Comparison of ENCODE assay signal across 28 cellular contexts in the genomic region with DNA sequence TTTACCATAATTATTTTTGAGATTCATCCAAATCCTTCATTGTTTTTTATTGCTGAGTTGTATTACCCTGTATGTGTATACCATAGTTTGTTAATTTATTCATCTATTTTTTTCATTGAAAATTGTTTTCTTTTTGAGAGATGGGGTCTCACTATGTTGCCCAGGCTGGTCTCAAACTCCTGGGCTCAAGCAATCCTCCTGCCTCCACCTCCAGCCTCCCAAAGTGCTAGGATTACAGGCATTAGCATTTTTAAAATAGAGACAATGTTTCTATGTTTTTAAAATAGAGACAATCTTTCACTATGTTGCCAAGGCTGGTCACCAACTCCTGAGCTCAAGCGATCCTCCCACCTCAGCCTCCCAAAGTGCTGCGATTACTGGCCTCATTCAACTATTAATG.
"Had no signal": no experiment of that assay in that cellular context is flagged by ENCODE, and none has a peak within 500 bp of the region (broad histone marks: within the 10 kb centered on the region; RNA-seq: fewer than 3 reads in every experiment).

No MANE protein-coding gene starts in this region.

- DNase-seq: stimulated activated CD4-positive, alpha-beta T cell treated with anti-CD3 and anti-CD28 coated beads, Interleukin-2, amount 100 ng/mL, for 48 hours; stimulated activated CD4-positive, alpha-beta T cell treated with anti-CD3 and anti-CD28 coated beads, Interleukin-4, amount 100 ng/mL, for 1 hour; stimulated activated CD4-positive, alpha-beta T cell treated with anti-CD3 and anti-CD28 coated beads, Interleukin-4, amount 100 ng/mL, for 24 hours; stimulated activated CD4-positive, alpha-beta T cell treated with anti-CD3 and anti-CD28 coated beads, Interleukin-4, amount 100 ng/mL, for 4 hours; stimulated activated CD8-positive, alpha-beta memory T cell treated with anti-CD3 and anti-CD28 coated beads, Interleukin-4, amount 100 ng/mL, for 48 hours; stimulated activated naive B cell treated with anti-CD40 and anti-IgM and Interleukin-4, amounts not matched to agents 10 μg/mL and 1 μg/mL and 100 μg/mL, for 72 hours; stimulated activated naive CD4-positive, alpha-beta T cell; stimulated activated naive CD4-positive, alpha-beta T cell treated with Interleukin-2 at 50 U/mL for 16 hours; stimulated activated naive CD8-positive, alpha-beta T cell treated with anti-CD3 and anti-CD28 coated beads, Interleukin-15, amount 100 ng/mL, for 72 hours; stimulated activated naive CD8-positive, alpha-beta T cell treated with anti-CD3 and anti-CD28 coated beads, Interleukin-15, Interleukin-2, amounts not matched to agents 100 U/mL and 50 U/mL, for 24 hours; stomach; substantia nigra; thyroid gland; tibial artery; transverse colon; trophoblast cell; upper lobe of left lung; upper lobe of right lung; uterus had no signal

- H3K4me3 Mint-ChIP-seq: stimulated activated effector memory CD8-positive, alpha-beta T cell treated with anti-CD3 and anti-CD28 coated beads, Interleukin-12 subunit alpha, Interleukin-12 subunit beta, amount 100 ng/mL, for 72 hours; stimulated activated memory B cell treated with anti-CD40 and anti-IgM and Interleukin-4, amounts not matched to agents 10 μg/mL and 1 μg/mL and 100 μg/mL, for 72 hours; stimulated activated naive B cell treated with anti-CD40 and anti-IgM and Interleukin-4, amounts not matched to agents 10 μg/mL and 1 μg/mL and 100 μg/mL, for 72 hours; stimulated activated naive CD8-positive, alpha-beta T cell treated with anti-CD3 and anti-CD28 coated beads, Interleukin-15, amount 100 ng/mL, for 72 hours; stimulated activated naive CD8-positive, alpha-beta T cell treated with anti-CD3 and anti-CD28 coated beads, Interleukin-15, Interleukin-2, amounts not matched to agents 100 ng/mL and 50 ng/mL, for 24 hours; type B pancreatic cell had no signal

- ATAC-seq: stimulated activated effector memory CD8-positive, alpha-beta T cell treated with anti-CD3 and anti-CD28 coated beads, Interleukin-12 subunit alpha, Interleukin-12 subunit beta, amount 100 ng/mL, for 72 hours; stimulated activated memory B cell treated with anti-CD40 and anti-IgM and Interleukin-4, amounts not matched to agents 10 μg/mL and 1 μg/mL and 100 μg/mL, for 72 hours; stimulated activated naive B cell treated with anti-CD40 and anti-IgM and Interleukin-4, amounts not matched to agents 10 μg/mL and 1 μg/mL and 100 μg/mL, for 72 hours; stimulated activated naive CD8-positive, alpha-beta T cell treated with anti-CD3 and anti-CD28 coated beads, Interleukin-15, amount 100 ng/mL, for 72 hours; stimulated activated naive CD8-positive, alpha-beta T cell treated with anti-CD3 and anti-CD28 coated beads, Interleukin-15, Interleukin-2, amounts not matched to agents 100 U/mL and 50 U/mL, for 24 hours; upper lobe of right lung had no signal

- FAIRE-seq: urothelium cell line had no signal

- H3K4me1 ChIP-seq: upper lobe of right lung, uterus, vagina had no signal

- H3K36me3 Mint-ChIP-seq: stimulated activated memory B cell treated with anti-CD40 and anti-IgM and Interleukin-4, amounts not matched to agents 10 μg/mL and 1 μg/mL and 100 μg/mL, for 72 hours; stimulated activated naive B cell treated with anti-CD40 and anti-IgM and Interleukin-4, amounts not matched to agents 10 μg/mL and 1 μg/mL and 100 μg/mL, for 72 hours; type B pancreatic cell had no signal

- H3K27ac ChIP-seq: suprapubic skin, thoracic aorta, thyroid gland, tibial artery, tibial nerve, transverse colon, upper lobe of left lung, upper lobe of right lung, uterus, vagina had no signal

- H3K4me3 ChIP-seq: stomach, suprapubic skin, thoracic aorta, thyroid gland, tibial artery, tibial nerve, transverse colon, upper lobe of left lung, upper lobe of right lung, uterus, vagina had no signal

- H3K36me3 ChIP-seq: stomach, suprapubic skin, thoracic aorta, thyroid gland, tibial artery, tibial nerve, transverse colon, upper lobe of left lung, upper lobe of right lung, uterus, vagina had no signal

- H3K9me3 Mint-ChIP-seq: stimulated activated effector memory CD8-positive, alpha-beta T cell treated with anti-CD3 and anti-CD28 coated beads, Interleukin-12 subunit alpha, Interleukin-12 subunit beta, amount 100 ng/mL, for 72 hours; stimulated activated memory B cell treated with anti-CD40 and anti-IgM and Interleukin-4, amounts not matched to agents 10 μg/mL and 1 μg/mL and 100 μg/mL, for 72 hours; stimulated activated naive CD8-positive, alpha-beta T cell treated with anti-CD3 and anti-CD28 coated beads, Interleukin-15, amount 100 ng/mL, for 72 hours; stimulated activated naive CD8-positive, alpha-beta T cell treated with anti-CD3 and anti-CD28 coated beads, Interleukin-15, Interleukin-2, amounts not matched to agents 100 ng/mL and 50 ng/mL, for 24 hours had no signal

- H3K27me3 Mint-ChIP-seq: stimulated activated memory B cell treated with anti-CD40 and anti-IgM and Interleukin-4, amounts not matched to agents 10 μg/mL and 1 μg/mL and 100 μg/mL, for 72 hours; stimulated activated naive B cell treated with anti-CD40 and anti-IgM and Interleukin-4, amounts not matched to agents 10 μg/mL and 1 μg/mL and 100 μg/mL, for 72 hours; stimulated activated naive CD8-positive, alpha-beta T cell treated with anti-CD3 and anti-CD28 coated beads, Interleukin-15, amount 100 ng/mL, for 72 hours; stimulated activated naive CD8-positive, alpha-beta T cell treated with anti-CD3 and anti-CD28 coated beads, Interleukin-15, Interleukin-2, amounts not matched to agents 100 ng/mL and 50 ng/mL, for 24 hours; type B pancreatic cell had no signal

- H3K27me3 ChIP-seq: stomach, suprapubic skin, thyroid gland, tibial artery, tibial nerve, transverse colon, upper lobe of right lung, uterus, vagina had no signal

- H3K9me3 ChIP-seq: stomach, suprapubic skin, thoracic aorta, thyroid gland, tibial artery, tibial nerve, transverse colon, upper lobe of left lung, upper lobe of right lung, uterus, vagina had no signal

- H3K27ac Mint-ChIP-seq: stimulated activated effector memory CD8-positive, alpha-beta T cell treated with anti-CD3 and anti-CD28 coated beads, Interleukin-12 subunit alpha, Interleukin-12 subunit beta, amount 100 ng/mL, for 72 hours; stimulated activated memory B cell treated with anti-CD40 and anti-IgM and Interleukin-4, amounts not matched to agents 10 μg/mL and 1 μg/mL and 100 μg/mL, for 72 hours; stimulated activated naive B cell treated with anti-CD40 and anti-IgM and Interleukin-4, amounts not matched to agents 10 μg/mL and 1 μg/mL and 100 μg/mL, for 72 hours; stimulated activated naive CD8-positive, alpha-beta T cell treated with anti-CD3 and anti-CD28 coated beads, Interleukin-15, amount 100 ng/mL, for 72 hours; stimulated activated naive CD8-positive, alpha-beta T cell treated with anti-CD3 and anti-CD28 coated beads, Interleukin-15, Interleukin-2, amounts not matched to agents 100 ng/mL and 50 ng/mL, for 24 hours; type B pancreatic cell had no signal
